35 cellular contexts compared by ENCODE assay signal in genomic region chr4:155237567-155237966, GRCh38.
"Had no signal": no experiment of that assay in that cellular context is flagged by ENCODE, and none has a peak within 500 bp of the region (broad histone marks: within the 10 kb centered on the region; RNA-seq: fewer than 3 reads in every experiment).

No MANE protein-coding gene starts in this region.

- H3K4me2 ChIP-seq: KMS-11 had no signal

- H3K27me3 ChIP-seq: MG63 had no signal

- H3K36me3 ChIP-seq: MG63 had no signal

- DNase-seq: Karpas-422, Kasumi-1, KG1, MG63, MM.1S, MV-4-11, NCI-H1048, NCI-H1092, NCI-H1092 treated with DMSO at 0.1 percent for 48 hours, NCI-H1105, NCI-H1105 treated with DMSO at 0.1 percent for 48 hours, NCI-H1417, NCI-H1417 treated with DMSO at 0.1 percent for 48 hours, NCI-H1436, NCI-H1436 treated with DMSO at 0.1 percent for 48 hours, NCI-H146, NCI-H1694, NCI-H1694 treated with DMSO at 0.1 percent for 48 hours, NCI-H187, NCI-H187 treated with DMSO at 0.1 percent for 48 hours, NCI-H1930, NCI-H2029, NCI-H2029 treated with DMSO at 0.1 percent for 48 hours, NCI-H2081, NCI-H2081 treated with DMSO at 0.1 percent for 48 hours, NCI-H2107, NCI-H2171, NCI-H2171 treated with DMSO at 0.1 percent for 48 hours, NCI-H2227 treated with DMSO at 0.1 percent for 48 hours, NCI-H226, NCI-H345, NCI-H446, NCI-H446 treated with DMSO at 0.1 percent for 48 hours, NCI-H510A had no signal

- H3K27ac ChIP-seq: KMS-11 had no signal

- H3K9ac ChIP-seq: KMS-11 had no signal

- H3K4me3 ChIP-seq: MG63 had no signal

- H3K9me3 ChIP-seq: MG63 had no signal
